In the genomic region with DNA sequence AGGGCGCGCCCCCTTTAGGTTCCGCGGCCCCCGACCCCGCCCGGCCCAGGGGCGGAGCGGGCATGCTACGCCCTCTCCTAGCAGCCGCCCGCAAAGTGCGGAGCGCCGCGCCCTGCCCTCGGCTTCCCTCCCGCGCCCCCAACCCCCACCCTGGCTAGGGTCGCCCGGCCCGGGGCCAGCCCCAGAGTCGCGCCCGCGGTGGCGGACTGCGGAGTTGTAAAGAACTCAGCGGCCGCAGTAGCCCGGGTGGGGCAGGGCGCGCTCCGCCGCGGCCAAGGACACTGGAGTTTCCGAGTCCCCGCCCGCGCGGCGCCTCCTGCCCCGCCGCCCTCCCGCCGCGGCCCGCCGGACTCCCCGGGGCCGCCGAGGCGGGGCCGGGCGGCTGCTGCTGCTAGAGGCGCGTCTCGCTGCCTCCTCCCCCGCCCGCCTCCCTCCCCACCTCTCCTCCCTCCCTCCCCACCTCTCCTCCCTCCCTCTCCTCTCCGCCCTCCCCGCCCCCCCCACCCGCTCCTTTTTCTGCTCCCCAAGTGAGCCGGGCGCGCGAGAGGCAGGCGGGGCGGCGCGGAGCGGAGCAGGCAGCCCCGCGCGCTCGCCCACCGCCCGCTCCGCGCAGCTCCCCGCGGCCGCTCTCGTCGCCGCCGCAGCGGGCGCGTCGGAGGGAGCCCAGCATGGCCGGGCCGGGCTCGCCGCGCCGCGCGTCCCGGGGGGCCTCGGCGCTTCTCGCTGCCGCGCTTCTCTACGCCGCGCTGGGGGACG, we compare ENCODE assay signal across 9 cellular contexts. TPM values are rescaled to one million over a fixed set of nuclear protein-coding genes. Genes with fewer than 3 reads are reported as not detected.
DNase-seq lines count a peak whose midpoint lies in the region; ATAC-seq, FAIRE-seq and TF ChIP-seq lines count a peak whose summit lies in the region.
"Had no signal": no experiment of that assay in that cellular context is flagged by ENCODE, and none has a peak within 500 bp of the region (broad histone marks: within the 10 kb centered on the region; RNA-seq: fewer than 3 reads in every experiment).

A gene (plus strand): TSS at position 507 of the 756 bp plus-strand sequence.

- H4K20me1 ChIP-seq in astrocyte (ENCODE audit: insufficient read depth, low read length), result no peaks in the 10 kb centered on the region

- H3K36me3 Mint-ChIP-seq in HFFc6 (ENCODE audit: low read depth), result peaks cover 4% of the 10 kb centered on the region; the same call in 1 of the 2 replicates
- no peaks in the 10 kb centered on the region for H3K36me3 Mint-ChIP-seq in astrocyte (ENCODE audit: low read depth, unreplicated experiment)
- H3K36me3 Mint-ChIP-seq in stimulated activated naive B cell treated with anti-CD40 and anti-IgM and Interleukin-4, amounts not matched to agents 10 μg/mL and 1 μg/mL and 100 μg/mL, for 72 hours, result no peaks in the 10 kb centered on the region

- H3K9me3 ChIP-seq in astrocyte (ENCODE audit: insufficient read depth, low read depth, low read length), result no peaks in the 10 kb centered on the region
- no peaks in the 10 kb centered on the region for H3K9me3 ChIP-seq in iPS-18c (ENCODE audit: control insufficient read depth, insufficient read depth, low read length)

- peak within 1 kb of the TSS; percentile 16 for H3K4me3 ChIP-seq in AG09309 (ENCODE audit: control insufficient read depth, low read depth, low read length)
- H3K4me3 ChIP-seq in astrocyte (ENCODE audit: insufficient read depth, low read depth, low read length), result peak within 1 kb of the TSS; percentile 17
- peak within 1 kb of the TSS; percentile 76 for H3K4me3 ChIP-seq in iPS-18c (ENCODE audit: insufficient read depth, low read depth, low read length)

- no peaks in the 10 kb centered on the region for H3K36me3 ChIP-seq in astrocyte (ENCODE audit: insufficient read depth, low read length)

- H3K4me3 Mint-ChIP-seq in HFFc6 (peak within 1 kb of the TSS; percentile 39; the same call in 1 of the 2 replicates), astrocyte (ENCODE audit: unreplicated experiment) (peak within 1 kb of the TSS; percentile 74)
- H3K4me3 Mint-ChIP-seq in stimulated activated naive B cell treated with anti-CD40 and anti-IgM and Interleukin-4, amounts not matched to agents 10 μg/mL and 1 μg/mL and 100 μg/mL, for 72 hours, result peak within 1 kb of the TSS; percentile 30 to 59

- H3K27me3 ChIP-seq in astrocyte (ENCODE audit: insufficient read depth, low read length), result peaks cover 51% of the 10 kb centered on the region

- FAIRE-seq in astrocyte (lab: Jason Lieb, UNC), result no peak

- H3K4me1 ChIP-seq in astrocyte (ENCODE audit: insufficient read depth, low read length), result no peaks in the 10 kb centered on the region

- H3K79me2 ChIP-seq in astrocyte (ENCODE audit: insufficient read depth, low read length), result no peaks in the 10 kb centered on the region

- H3K27ac Mint-ChIP-seq in HFFc6, result no peak within 1 kb of the TSS
- no peak within 1 kb of the TSS for H3K27ac Mint-ChIP-seq in astrocyte (ENCODE audit: unreplicated experiment)
- peak within 1 kb of the TSS; percentile 10 for H3K27ac Mint-ChIP-seq in stimulated activated naive B cell treated with anti-CD40 and anti-IgM and Interleukin-4, amounts not matched to agents 10 μg/mL and 1 μg/mL and 100 μg/mL, for 72 hours

- H3K4me1 Mint-ChIP-seq in HFFc6 (ENCODE audit: low read depth) (peaks cover 6% of the 10 kb centered on the region; the same call in 1 of the 2 replicates), astrocyte (ENCODE audit: low read depth, unreplicated experiment) (peaks cover 3% of the 10 kb centered on the region)
- H3K4me1 Mint-ChIP-seq in stimulated activated naive B cell treated with anti-CD40 and anti-IgM and Interleukin-4, amounts not matched to agents 10 μg/mL and 1 μg/mL and 100 μg/mL, for 72 hours, result peaks cover 2 to 6% of the 10 kb centered on the region in 2 donors

- H3K27ac ChIP-seq in astrocyte (ENCODE audit: low read depth, low read length), result no peak within 1 kb of the TSS

- no peak for TF ChIP-seq CTCF in AG09309 (IDR thresholded peaks at IDR 0.05; ENCODE audit: control insufficient read depth, insufficient read depth, low read depth, low read length, missing control alignments)
- TF ChIP-seq CTCF in HFFc6 (IDR thresholded peaks at IDR 0.05), result no peak
- TF ChIP-seq CTCF in astrocyte (IDR thresholded peaks at IDR 0.05; ENCODE audit: insufficient read depth, low read depth, low read length), result no peak

- H3K27me3 Mint-ChIP-seq in HFFc6 (ENCODE audit: insufficient read depth) (peaks cover 10% of the 10 kb centered on the region), astrocyte (ENCODE audit: low read depth, unreplicated experiment) (peaks cover 75% of the 10 kb centered on the region)
- peaks cover 34 to 57% of the 10 kb centered on the region in 2 donors for H3K27me3 Mint-ChIP-seq in stimulated activated naive B cell treated with anti-CD40 and anti-IgM and Interleukin-4, amounts not matched to agents 10 μg/mL and 1 μg/mL and 100 μg/mL, for 72 hours

- peak within 1 kb of the TSS; percentile 77 for H3K4me2 ChIP-seq in astrocyte (ENCODE audit: low read length)

- H3K9ac ChIP-seq in astrocyte (ENCODE audit: low read length), result no peak within 1 kb of the TSS

- no peak for DNase-seq in AG09309 (ENCODE audit: low read depth)
- no peak for DNase-seq in HFFc6
- peak; percentile 5 for DNase-seq in astrocyte (ENCODE audit: low read depth)
- no peak for DNase-seq in stimulated activated naive B cell treated with anti-CD40 and anti-IgM and Interleukin-4, amounts not matched to agents 10 μg/mL and 1 μg/mL and 100 μg/mL, for 72 hours
- no peak for DNase-seq in UCSD-AML1 (lab: John Stamatoyannopoulos, UW; ENCODE audit: unreplicated experiment)

- H3K9me3 Mint-ChIP-seq in HFFc6 (peaks cover 9% of the 10 kb centered on the region), astrocyte (ENCODE audit: unreplicated experiment) (peaks cover 3% of the 10 kb centered on the region)
- H3K9me3 Mint-ChIP-seq in stimulated activated naive B cell treated with anti-CD40 and anti-IgM and Interleukin-4, amounts not matched to agents 10 μg/mL and 1 μg/mL and 100 μg/mL, for 72 hours, result peaks cover 0 to 5% of the 10 kb centered on the region in 2 donors

- peak within 1 kb of the TSS; percentile 34 for H2AFZ ChIP-seq in astrocyte (ENCODE audit: low read depth, low read length)

- peak in 1 of 2 donors; percentile 34 for ATAC-seq in stimulated activated naive B cell treated with anti-CD40 and anti-IgM and Interleukin-4, amounts not matched to agents 10 μg/mL and 1 μg/mL and 100 μg/mL, for 72 hours (replicated peaks)
- ATAC-seq in GM18498 (IDR thresholded peaks at IDR 0.05; ENCODE audit: unreplicated experiment) (no peak), HG03159 (IDR thresholded peaks at IDR 0.05; ENCODE audit: unreplicated experiment) (no peak)

RNA-seq across cellular contexts. Expression of the gene that starts here (rescaled TPM):
- under 1 TPM in 4 of 6 experiments, not detected in 2; 0.14 to 0.23 (median 0.19) TPM for total RNA-seq in HFFc6 (2021; fragmentation: NEBNext Ultra II Directional; extraction: Animal tissue kit (Norgen Biotek cat#: 25700))
- 0.34 and 0.70 TPM in 2 replicates for total RNA-seq in astrocyte
- total RNA-seq: dermis microvascular lymphatic vessel endothelial cell had no signal

Comparison
In these comparisons a context has a peak if more than half of its experiments do, and no peak if none do; other contexts are left out.
1. Peak in DNase-seq, H3K4me3 ChIP-seq and H3K4me2 ChIP-seq in astrocyte; RNA of the gene not detected or under 1 TPM.
2. H3K4me3 ChIP-seq: peak in every context shown above with its lines; median percentile 76 in iPS-18c; 17 in astrocyte; 16 in AG09309.